9 cellular contexts compared by ENCODE assay signal in the genomic region with DNA sequence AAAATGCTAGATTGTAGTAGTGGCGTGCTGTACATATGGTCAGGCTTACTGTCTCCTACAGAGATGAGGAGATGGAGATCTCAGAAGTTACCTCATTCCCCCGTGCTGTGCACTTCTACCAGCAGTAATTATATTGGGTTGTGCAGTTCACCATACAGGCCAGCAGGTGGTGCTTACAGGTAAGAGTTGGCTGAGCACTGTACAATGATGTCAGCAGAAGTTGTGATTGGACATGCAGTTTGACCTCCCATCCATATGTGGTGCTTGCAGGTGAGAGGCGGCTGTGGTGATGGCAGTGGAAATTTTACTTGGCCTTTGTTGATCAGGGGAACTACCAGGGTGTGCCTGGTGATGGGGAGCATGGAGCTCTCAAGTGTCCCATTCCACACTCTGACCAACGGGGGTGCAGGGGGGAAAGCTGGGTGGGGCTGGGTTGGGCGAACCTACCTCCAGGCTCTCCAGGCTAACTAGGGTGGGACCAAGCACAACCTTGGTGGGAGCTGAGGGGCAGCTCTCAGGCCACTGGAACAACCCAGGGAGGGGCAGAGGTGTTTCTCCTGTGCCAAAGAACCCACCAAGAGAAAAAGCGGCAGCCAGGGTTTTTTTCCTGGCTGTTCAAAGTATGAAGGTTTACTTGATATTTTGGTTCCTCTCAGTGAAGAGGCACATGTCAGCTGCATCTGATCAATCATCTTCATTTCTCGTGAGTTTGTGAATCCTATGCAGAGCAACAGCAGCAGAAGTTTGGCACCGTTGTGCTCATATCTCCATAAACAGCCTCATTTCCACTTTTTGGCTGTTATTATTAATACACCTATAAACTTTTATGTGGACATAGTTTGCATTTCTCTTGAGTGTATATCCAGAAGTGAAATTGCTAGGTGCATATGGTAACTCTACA.
DNase-seq lines count a peak whose midpoint lies in the region; TF ChIP-seq lines count a peak whose summit lies in the region.
"Had no signal": no experiment of that assay in that cellular context is flagged by ENCODE, and none has a peak within 500 bp of the region (broad histone marks: within the 10 kb centered on the region; RNA-seq: fewer than 3 reads in every experiment).

No MANE protein-coding gene starts in this region.

- no peak overlapping the region for H3K27ac ChIP-seq in Karpas-422 (ENCODE audit: low read length)
- no peak overlapping the region for H3K27ac ChIP-seq in epithelial cell of prostate
- H3K27ac ChIP-seq in neural progenitor cell: no peak overlapping the region
- no peak overlapping the region for H3K27ac ChIP-seq in sigmoid colon
- H3K27ac ChIP-seq: parathyroid adenoma had no signal

- H3K4me2 ChIP-seq in Karpas-422 (ENCODE audit: low read depth, low read length, poor library complexity, severe bottlenecking) (peak overlapping the region; percentile 3), neural progenitor cell (no peak overlapping the region)

- H3K27ac Mint-ChIP-seq in neural progenitor cell: no peak overlapping the region

- no peaks in the 10 kb centered on the region for H3K9me3 ChIP-seq in Karpas-422 (ENCODE audit: low read length)
- no peaks in the 10 kb centered on the region for H3K9me3 ChIP-seq in neural progenitor cell (ENCODE audit: low read depth)
- H3K9me3 ChIP-seq in sigmoid colon: no peaks in the 10 kb centered on the region

- peaks cover 2% of the 10 kb centered on the region for H3K27me3 Mint-ChIP-seq in neural progenitor cell (ENCODE audit: insufficient read depth, low read depth)

- DNase-seq in 8988T (peak; percentile 6), GM06990 (ENCODE audit: extremely low read depth, insufficient read length) (peak; percentile 20), H7 (peak; percentile 6), Karpas-422 (peak; percentile 93), UCSD-AML1 (lab: John Stamatoyannopoulos, UW; ENCODE audit: unreplicated experiment) (peak; percentile 39), epithelial cell of prostate (ENCODE audit: low read depth, low spot score) (peak; percentile 20), neural progenitor cell (ENCODE audit: low spot score) (peak; percentile 73), sigmoid colon (no peak)

- no peaks in the 10 kb centered on the region for H3K27me3 ChIP-seq in GM06990 (replicated peaks; ENCODE audit: control insufficient read depth, insufficient read depth, low read length)
- no peaks in the 10 kb centered on the region for H3K27me3 ChIP-seq in H7 (ENCODE audit: control insufficient read depth, insufficient read depth, low read length)
- no peaks in the 10 kb centered on the region for H3K27me3 ChIP-seq in Karpas-422 (ENCODE audit: low read length)
- H3K27me3 ChIP-seq in neural progenitor cell: peaks cover 19% of the 10 kb centered on the region
- no peaks in the 10 kb centered on the region for H3K27me3 ChIP-seq in sigmoid colon

- H3K4me3 ChIP-seq in GM06990 (replicated peaks; ENCODE audit: low read depth, low read length) (no peak overlapping the region), H7 (ENCODE audit: insufficient read depth, low read depth, low read length) (no peak overlapping the region), Karpas-422 (ENCODE audit: low read length) (no peak overlapping the region), neural progenitor cell (no peak overlapping the region), sigmoid colon (no peak overlapping the region)

- H3K9me3 Mint-ChIP-seq in neural progenitor cell: no peaks in the 10 kb centered on the region

- H3K79me2 ChIP-seq in Karpas-422 (ENCODE audit: low read length) (no peaks in the 10 kb centered on the region), neural progenitor cell (ENCODE audit: low read depth) (no peaks in the 10 kb centered on the region)
- H3K79me2 ChIP-seq: parathyroid adenoma had no signal

- no peak overlapping the region for H2AFZ ChIP-seq in Karpas-422 (ENCODE audit: low read length)
- H2AFZ ChIP-seq in neural progenitor cell (replicated peaks): no peak overlapping the region
- H2AFZ ChIP-seq: parathyroid adenoma had no signal

- intact Hi-C loops in sigmoid colon (cut with DNase I): no loop called here

- WGBS in sigmoid colon, 2 donors: 77 to 80% methylated on average over 8 of the region's 8 CpGs

- peak; percentile 81 for TF ChIP-seq CTCF in GM06990 (IDR thresholded peaks at IDR 0.05; ENCODE audit: insufficient read depth, low read length, poor library complexity, severe bottlenecking)
- TF ChIP-seq CTCF in neural progenitor cell (IDR thresholded peaks at IDR 0.05): peak; percentile 74
- peak in 2 of 4 experiments; percentile 16 to 34 for TF ChIP-seq CTCF in sigmoid colon (IDR thresholded peaks at IDR 0.05)

- no peaks in the 10 kb centered on the region for H3K9me2 ChIP-seq in Karpas-422 (replicated peaks; ENCODE audit: insufficient read depth, low read length)

- H3K9ac ChIP-seq in Karpas-422 (ENCODE audit: low read length): no peak overlapping the region
- H3K9ac ChIP-seq in neural progenitor cell: no peak overlapping the region
- H3K9ac ChIP-seq: parathyroid adenoma had no signal

- no peak overlapping the region for H3K4me3 Mint-ChIP-seq in neural progenitor cell

- no peak for TF ChIP-seq EP300 in sigmoid colon (IDR thresholded peaks at IDR 0.05)

- H3F3A ChIP-seq in neural progenitor cell (ENCODE audit: low read depth): no peaks in the 10 kb centered on the region

- no peak for TF ChIP-seq POLR2A in sigmoid colon (IDR thresholded peaks at IDR 0.05)

- H3K4me1 Mint-ChIP-seq in neural progenitor cell: no peaks in the 10 kb centered on the region

- H4K20me1 ChIP-seq in Karpas-422 (ENCODE audit: insufficient read depth, low read depth, low read length): 0 out of 2 replicates have a peak, but pooled peaks cover 4% of the 10 kb centered on the region
- no peaks in the 10 kb centered on the region for H4K20me1 ChIP-seq in neural progenitor cell (ENCODE audit: low read depth)

- H3K36me3 ChIP-seq in GM06990 (ENCODE audit: control insufficient read depth, insufficient read depth, low read length) (no peaks in the 10 kb centered on the region), H7 (replicated peaks; ENCODE audit: control insufficient read depth, insufficient read depth, low read length) (no peaks in the 10 kb centered on the region), Karpas-422 (ENCODE audit: insufficient read depth, low read length) (no peaks in the 10 kb centered on the region), neural progenitor cell (no peaks in the 10 kb centered on the region), sigmoid colon (no peaks in the 10 kb centered on the region)

- H3K36me3 Mint-ChIP-seq in neural progenitor cell: no peaks in the 10 kb centered on the region

- peaks cover 4% of the 10 kb centered on the region for H3K4me1 ChIP-seq in Karpas-422 (ENCODE audit: low read length)
- no peaks in the 10 kb centered on the region for H3K4me1 ChIP-seq in neural progenitor cell
- H3K4me1 ChIP-seq in sigmoid colon: no peaks in the 10 kb centered on the region
- H3K4me1 ChIP-seq: parathyroid adenoma had no signal
